ENCODE assay signal across 13 cellular contexts in the genomic region with DNA sequence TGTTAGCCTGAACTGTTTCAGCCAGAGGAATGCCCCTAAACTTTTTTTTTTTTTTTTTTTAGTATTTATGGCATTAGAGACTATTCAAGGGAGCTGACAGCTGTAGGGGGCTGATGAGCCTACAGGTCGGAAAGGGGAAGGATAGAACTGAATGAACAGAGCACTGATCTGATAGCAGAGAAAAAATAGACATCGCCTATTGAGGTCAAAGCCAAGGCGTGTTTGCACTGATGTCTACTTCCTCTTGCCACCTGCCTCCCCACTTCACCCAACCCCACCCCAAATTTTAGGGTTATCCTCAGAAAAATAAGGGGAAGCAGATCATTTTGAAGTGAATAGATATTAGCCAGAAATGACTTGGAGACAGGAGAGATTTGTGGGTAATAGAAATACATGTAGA. TPM values are rescaled to one million over a fixed set of nuclear protein-coding genes. Genes with fewer than 3 reads are reported as not detected.
A peak's percentile ranks its signal among the peaks of the same experiment; 100 is the strongest.
DNase-seq lines count a peak whose midpoint lies in the region; ATAC-seq lines count a peak whose summit lies in the region.
"Had no signal": no experiment of that assay in that cellular context is flagged by ENCODE, and none has a peak within 500 bp of the region (broad histone marks: within the 10 kb centered on the region; RNA-seq: fewer than 3 reads in every experiment).

No MANE protein-coding gene starts in this region.

- no peaks in the 10 kb centered on the region for H3K27me3 Mint-ChIP-seq in memory B cell
- no peaks in the 10 kb centered on the region for H3K27me3 Mint-ChIP-seq in activated naive CD4-positive, alpha-beta T cell treated with anti-CD3 and anti-CD28 coated beads for 36 hours (ENCODE audit: low read depth)
- H3K27me3 Mint-ChIP-seq: activated CD4-positive, alpha-beta T cell treated with anti-CD3 and anti-CD28 coated beads, Interleukin-2, amount 10 ng/mL, durations not matched to agents 7 days and 5 days had no signal

- H3K9me3 Mint-ChIP-seq in memory B cell, result no peaks in the 10 kb centered on the region
- no peaks in the 10 kb centered on the region for H3K9me3 Mint-ChIP-seq in activated naive CD4-positive, alpha-beta T cell treated with anti-CD3 and anti-CD28 coated beads for 36 hours
- H3K9me3 Mint-ChIP-seq: activated CD4-positive, alpha-beta T cell treated with anti-CD3 and anti-CD28 coated beads, Interleukin-2, amount 10 ng/mL, durations not matched to agents 7 days and 5 days; activated T-helper 1 cell treated with anti-CD3 and anti-CD28 coated beads, Interleukin-12 subunit alpha, Interleukin-12 subunit beta, Interleukin-2, Interleukin-4 antibody, amounts not matched to agents 30 ng/mL and 10 ng/mL and 1 ng/mL, durations not matched to agents 14 hours and 24 hours and 36 hours had no signal

- DNase-seq in KG1 (lab: John Stamatoyannopoulos, UW) (peak; percentile 35), memory B cell (ENCODE audit: low spot score in 2 of 2) (peak in 1 of 2 donors; percentile 43), middle frontal gyrus (ENCODE audit: extremely low spot score, low spot score) (no peak), occipital lobe (lab: John Stamatoyannopoulos, UW) (no peak)
- no peak for DNase-seq in activated naive CD4-positive, alpha-beta T cell treated with anti-CD3 and anti-CD28 coated beads for 36 hours
- DNase-seq: activated CD4-positive, alpha-beta T cell treated with anti-CD3 and anti-CD28 coated beads, Interleukin-2, amount 10 ng/mL, durations not matched to agents 7 days and 5 days; dorsolateral prefrontal cortex; HCEC 1CT; PC-3; small intestine had no signal

- intact Hi-C loops in activated naive CD4-positive, alpha-beta T cell treated with anti-CD3 and anti-CD28 coated beads for 36 hours (cut with micrococcal nuclease), result loop anchor here (5.0 kb wide), 1 partner anchor 578 kb away; a partner anchor contains a TSS

- H3K4me3 Mint-ChIP-seq in memory B cell, result no peak overlapping the region
- H3K4me3 Mint-ChIP-seq in activated naive CD4-positive, alpha-beta T cell treated with anti-CD3 and anti-CD28 coated beads for 36 hours, result no peak overlapping the region
- H3K4me3 Mint-ChIP-seq: activated CD4-positive, alpha-beta T cell treated with anti-CD3 and anti-CD28 coated beads, Interleukin-2, amount 10 ng/mL, durations not matched to agents 7 days and 5 days; activated T-helper 1 cell treated with anti-CD3 and anti-CD28 coated beads, Interleukin-12 subunit alpha, Interleukin-12 subunit beta, Interleukin-2, Interleukin-4 antibody, amounts not matched to agents 30 ng/mL and 10 ng/mL and 1 ng/mL, durations not matched to agents 14 hours and 24 hours and 36 hours had no signal

- peaks cover 25% of the 10 kb centered on the region for H3K4me1 Mint-ChIP-seq in memory B cell
- H3K4me1 Mint-ChIP-seq in activated naive CD4-positive, alpha-beta T cell treated with anti-CD3 and anti-CD28 coated beads for 36 hours (ENCODE audit: low read depth), result peaks cover 26% of the 10 kb centered on the region

- peak overlapping the region; percentile 67 for H3K27ac Mint-ChIP-seq in memory B cell
- no peak overlapping the region for H3K27ac Mint-ChIP-seq in activated naive CD4-positive, alpha-beta T cell treated with anti-CD3 and anti-CD28 coated beads for 36 hours
- H3K27ac Mint-ChIP-seq: activated CD4-positive, alpha-beta T cell treated with anti-CD3 and anti-CD28 coated beads, Interleukin-2, amount 10 ng/mL, durations not matched to agents 7 days and 5 days; activated T-helper 1 cell treated with anti-CD3 and anti-CD28 coated beads, Interleukin-12 subunit alpha, Interleukin-12 subunit beta, Interleukin-2, Interleukin-4 antibody, amounts not matched to agents 30 ng/mL and 10 ng/mL and 1 ng/mL, durations not matched to agents 14 hours and 24 hours and 36 hours had no signal

- CTCF ChIA-PET in activated naive CD4-positive, alpha-beta T cell treated with anti-CD3 and anti-CD28 coated beads for 36 hours (lab: Charles Lee), result no interaction called here

- ATAC-seq in GM18502 (IDR thresholded peaks at IDR 0.05; ENCODE audit: poor library complexity, unreplicated experiment), result peak; percentile 46
- ATAC-seq in HG02610 (IDR thresholded peaks at IDR 0.05; ENCODE audit: unreplicated experiment), result peak; percentile 25
- peak; percentile 67 for ATAC-seq in memory B cell (ENCODE audit: low read depth)
- ATAC-seq: PC-3 had no signal

- no peaks in the 10 kb centered on the region for H3K36me3 Mint-ChIP-seq in memory B cell
- peaks cover 5% of the 10 kb centered on the region for H3K36me3 Mint-ChIP-seq in activated naive CD4-positive, alpha-beta T cell treated with anti-CD3 and anti-CD28 coated beads for 36 hours (ENCODE audit: low read depth)

RNA-seq across cellular contexts. Expression of a gene that starts 3.0 kb away (rescaled TPM):
- total RNA-seq in activated naive CD4-positive, alpha-beta T cell treated with anti-CD3 and anti-CD28 coated beads for 36 hours, result 10 to 100 TPM; 26.9 to 28.3 TPM
- 8.6 TPM for total RNA-seq in occipital lobe
